ENCODE assay signal across 1 cellular context in genomic region chr3:145286937-145287336, GRCh38.
TF ChIP-seq lines count a peak whose summit lies in the region.

No MANE protein-coding gene starts in this region.

TF ChIP-seq in GM12878, 131 proteins besides CTCF, POLR2A, EP300 and RAD21 (continued from another document):
- TF ChIP-seq, protein P1, sequence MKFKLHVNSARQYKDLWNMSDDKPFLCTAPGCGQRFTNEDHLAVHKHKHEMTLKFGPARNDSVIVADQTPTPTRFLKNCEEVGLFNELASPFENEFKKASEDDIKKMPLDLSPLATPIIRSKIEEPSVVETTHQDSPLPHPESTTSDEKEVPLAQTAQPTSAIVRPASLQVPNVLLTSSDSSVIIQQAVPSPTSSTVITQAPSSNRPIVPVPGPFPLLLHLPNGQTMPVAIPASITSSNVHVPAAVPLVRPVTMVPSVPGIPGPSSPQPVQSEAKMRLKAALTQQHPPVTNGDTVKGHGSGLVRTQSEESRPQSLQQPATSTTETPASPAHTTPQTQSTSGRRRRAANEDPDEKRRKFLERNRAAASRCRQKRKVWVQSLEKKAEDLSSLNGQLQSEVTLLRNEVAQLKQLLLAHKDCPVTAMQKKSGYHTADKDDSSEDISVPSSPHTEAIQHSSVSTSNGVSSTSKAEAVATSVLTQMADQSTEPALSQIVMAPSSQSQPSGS (IDR thresholded peaks at IDR 0.05; ENCODE audit: low read length), result 0 out of 2 replicates have a peak, but pooled peaks have one; percentile 17
- TF ChIP-seq SIN3A (IDR thresholded peaks at IDR 0.05; ENCODE audit: low read depth, low read length) (no peak), ZBTB40 (IDR thresholded peaks at IDR 0.05; ENCODE audit: borderline replicate concordance) (no peak), SMAD1 (IDR thresholded peaks at IDR 0.05; ENCODE audit: low read depth, partially characterized antibody) (no peak), EZH2 (IDR thresholded peaks at IDR 0.05; ENCODE audit: borderline replicate concordance, control insufficient read depth, low read depth, low read length) (no peak), FOXM1 (IDR thresholded peaks at IDR 0.05; ENCODE audit: low read depth, low read length) (no peak), MYC (IDR thresholded peaks at IDR 0.05; ENCODE audit: insufficient read depth, insufficient read length, insufficient replicate concordance, low read length, severe bottlenecking) (no peak), ATF7 (IDR thresholded peaks at IDR 0.05; ENCODE audit: low read depth) (0 out of 2 replicates have a peak, but pooled peaks have one; percentile 11), YY1 (IDR thresholded peaks at IDR 0.05; ENCODE audit: low read depth, low read length) (no peak), RELA (IDR thresholded peaks at IDR 0.05; ENCODE audit: borderline replicate concordance, partially characterized antibody) (no peak), IKZF2 (IDR thresholded peaks at IDR 0.05) (no peak), RUNX3 (IDR thresholded peaks at IDR 0.05; ENCODE audit: low read length) (peak; percentile 28; the same call in 1 of the 2 replicates), DPF2 (IDR thresholded peaks at IDR 0.05) (no peak)
- TF ChIP-seq, protein P2, sequence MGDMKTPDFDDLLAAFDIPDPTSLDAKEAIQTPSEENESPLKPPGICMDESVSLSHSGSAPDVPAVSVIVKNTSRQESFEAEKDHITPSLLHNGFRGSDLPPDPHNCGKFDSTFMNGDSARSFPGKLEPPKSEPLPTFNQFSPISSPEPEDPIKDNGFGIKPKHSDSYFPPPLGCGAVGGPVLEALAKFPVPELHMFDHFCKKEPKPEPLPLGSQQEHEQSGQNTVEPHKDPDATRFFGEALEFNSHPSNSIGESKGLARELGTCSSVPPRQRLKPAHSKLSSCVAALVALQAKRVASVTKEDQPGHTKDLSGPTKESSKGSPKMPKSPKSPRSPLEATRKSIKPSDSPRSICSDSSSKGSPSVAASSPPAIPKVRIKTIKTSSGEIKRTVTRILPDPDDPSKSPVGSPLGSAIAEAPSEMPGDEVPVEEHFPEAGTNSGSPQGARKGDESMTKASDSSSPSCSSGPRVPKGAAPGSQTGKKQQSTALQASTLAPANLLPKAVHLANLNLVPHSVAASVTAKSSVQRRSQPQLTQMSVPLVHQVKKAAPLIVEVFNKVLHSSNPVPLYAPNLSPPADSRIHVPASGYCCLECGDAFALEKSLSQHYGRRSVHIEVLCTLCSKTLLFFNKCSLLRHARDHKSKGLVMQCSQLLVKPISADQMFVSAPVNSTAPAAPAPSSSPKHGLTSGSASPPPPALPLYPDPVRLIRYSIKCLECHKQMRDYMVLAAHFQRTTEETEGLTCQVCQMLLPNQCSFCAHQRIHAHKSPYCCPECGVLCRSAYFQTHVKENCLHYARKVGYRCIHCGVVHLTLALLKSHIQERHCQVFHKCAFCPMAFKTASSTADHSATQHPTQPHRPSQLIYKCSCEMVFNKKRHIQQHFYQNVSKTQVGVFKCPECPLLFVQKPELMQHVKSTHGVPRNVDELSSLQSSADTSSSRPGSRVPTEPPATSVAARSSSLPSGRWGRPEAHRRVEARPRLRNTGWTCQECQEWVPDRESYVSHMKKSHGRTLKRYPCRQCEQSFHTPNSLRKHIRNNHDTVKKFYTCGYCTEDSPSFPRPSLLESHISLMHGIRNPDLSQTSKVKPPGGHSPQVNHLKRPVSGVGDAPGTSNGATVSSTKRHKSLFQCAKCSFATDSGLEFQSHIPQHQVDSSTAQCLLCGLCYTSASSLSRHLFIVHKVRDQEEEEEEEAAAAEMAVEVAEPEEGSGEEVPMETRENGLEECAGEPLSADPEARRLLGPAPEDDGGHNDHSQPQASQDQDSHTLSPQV (IDR thresholded peaks at IDR 0.05), result no peak
- TF ChIP-seq, protein P3, sequence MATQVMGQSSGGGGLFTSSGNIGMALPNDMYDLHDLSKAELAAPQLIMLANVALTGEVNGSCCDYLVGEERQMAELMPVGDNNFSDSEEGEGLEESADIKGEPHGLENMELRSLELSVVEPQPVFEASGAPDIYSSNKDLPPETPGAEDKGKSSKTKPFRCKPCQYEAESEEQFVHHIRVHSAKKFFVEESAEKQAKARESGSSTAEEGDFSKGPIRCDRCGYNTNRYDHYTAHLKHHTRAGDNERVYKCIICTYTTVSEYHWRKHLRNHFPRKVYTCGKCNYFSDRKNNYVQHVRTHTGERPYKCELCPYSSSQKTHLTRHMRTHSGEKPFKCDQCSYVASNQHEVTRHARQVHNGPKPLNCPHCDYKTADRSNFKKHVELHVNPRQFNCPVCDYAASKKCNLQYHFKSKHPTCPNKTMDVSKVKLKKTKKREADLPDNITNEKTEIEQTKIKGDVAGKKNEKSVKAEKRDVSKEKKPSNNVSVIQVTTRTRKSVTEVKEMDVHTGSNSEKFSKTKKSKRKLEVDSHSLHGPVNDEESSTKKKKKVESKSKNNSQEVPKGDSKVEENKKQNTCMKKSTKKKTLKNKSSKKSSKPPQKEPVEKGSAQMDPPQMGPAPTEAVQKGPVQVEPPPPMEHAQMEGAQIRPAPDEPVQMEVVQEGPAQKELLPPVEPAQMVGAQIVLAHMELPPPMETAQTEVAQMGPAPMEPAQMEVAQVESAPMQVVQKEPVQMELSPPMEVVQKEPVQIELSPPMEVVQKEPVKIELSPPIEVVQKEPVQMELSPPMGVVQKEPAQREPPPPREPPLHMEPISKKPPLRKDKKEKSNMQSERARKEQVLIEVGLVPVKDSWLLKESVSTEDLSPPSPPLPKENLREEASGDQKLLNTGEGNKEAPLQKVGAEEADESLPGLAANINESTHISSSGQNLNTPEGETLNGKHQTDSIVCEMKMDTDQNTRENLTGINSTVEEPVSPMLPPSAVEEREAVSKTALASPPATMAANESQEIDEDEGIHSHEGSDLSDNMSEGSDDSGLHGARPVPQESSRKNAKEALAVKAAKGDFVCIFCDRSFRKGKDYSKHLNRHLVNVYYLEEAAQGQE (IDR thresholded peaks at IDR 0.05; ENCODE audit: low read depth, low read length), result no peak
TF ChIP-seq in GM12878: peak in this region for 5.
